Comparison of ENCODE assay signal across 11 cellular contexts in the genomic region with DNA sequence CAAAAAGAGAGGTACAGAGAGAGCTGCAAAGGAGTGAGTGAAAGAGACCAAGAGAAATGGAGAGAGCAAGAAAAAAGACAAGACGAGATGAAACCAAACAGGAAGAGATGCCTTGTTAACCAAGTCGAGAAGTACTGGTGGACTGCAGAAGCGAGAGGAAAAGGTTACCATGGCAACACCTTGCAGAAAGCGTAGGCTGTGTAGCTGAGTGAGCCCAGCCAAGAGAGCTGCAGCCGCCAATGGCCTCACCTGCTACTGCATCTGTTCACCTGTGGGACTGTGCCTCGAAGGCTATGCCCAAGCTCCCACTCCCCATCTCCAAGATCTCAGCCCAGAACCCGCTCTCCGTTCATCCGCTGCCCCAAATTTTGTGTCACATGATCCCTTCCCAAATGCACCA.
A peak's percentile ranks its signal among the peaks of the same experiment; 100 is the strongest.
DNase-seq lines count a peak whose midpoint lies in the region; ATAC-seq, FAIRE-seq and TF ChIP-seq lines count a peak whose summit lies in the region.
"Had no signal": no experiment of that assay in that cellular context is flagged by ENCODE, and none has a peak within 500 bp of the region (broad histone marks: within the 10 kb centered on the region; RNA-seq: fewer than 3 reads in every experiment).

No MANE protein-coding gene starts in this region.

- no peaks in the 10 kb centered on the region for H3K9me3 ChIP-seq in HepG2 (ENCODE audit: low read length)
- H3K9me3 ChIP-seq in right lobe of liver, result no peaks in the 10 kb centered on the region
- no peaks in the 10 kb centered on the region for H3K9me3 ChIP-seq in ovary
- H3K9me3 ChIP-seq: thoracic aorta had no signal

- H3K36me3 ChIP-seq in HepG2 (replicated peaks in 1 of 2; ENCODE audit: control insufficient read depth in 1 of 2, insufficient read depth in 2 of 2, low read length in 2 of 2), result no peaks in the 10 kb centered on the region
- peaks cover 0 to 3% (median 0%) of the 10 kb centered on the region in 4 donors for H3K36me3 ChIP-seq in right lobe of liver
- H3K36me3 ChIP-seq in ovary, result no peaks in the 10 kb centered on the region
- H3K36me3 ChIP-seq: thoracic aorta had no signal

- H3K4me3 Mint-ChIP-seq in type B pancreatic cell, result no peak overlapping the region

- H3K27me3 ChIP-seq in HepG2 (ENCODE audit: control insufficient read depth in 1 of 2, insufficient read depth in 2 of 2, low read length in 2 of 2) (no peaks in the 10 kb centered on the region), right lobe of liver (no peaks in the 10 kb centered on the region), ovary (no peaks in the 10 kb centered on the region)

- H3K27ac ChIP-seq in HepG2 (ENCODE audit: extremely low read length, insufficient read depth, low read length) (no peak overlapping the region), right lobe of liver (no peak overlapping the region), ovary (no peak overlapping the region)
- H3K27ac ChIP-seq: SK-N-MC, thoracic aorta had no signal

- TF ChIP-seq POLR2A in HepG2 (IDR thresholded peaks at IDR 0.05; ENCODE audit: insufficient read depth in 1 of 2, low read depth in 2 of 2, low read length in 2 of 2) (no peak), right lobe of liver (IDR thresholded peaks at IDR 0.05) (no peak), ovary (IDR thresholded peaks at IDR 0.05) (no peak)

- in situ Hi-C loops in HepG2 (cut with HindIII; ENCODE audit: extremely low pct_ligation_motif_present, low pct_unique_long_range_greater_than_20kb), result loop anchor here (25.0 kb wide), 1 partner anchor 369 kb away; no protein-coding TSS in a partner anchor

- H3K4me1 Mint-ChIP-seq in type B pancreatic cell (ENCODE audit: unreplicated experiment), result peaks cover 3% of the 10 kb centered on the region

- no peak for FAIRE-seq in HepG2 (lab: Jason Lieb, UNC)

- peak overlapping the region in 1 of 2 donors; percentile 14 for H3K27ac Mint-ChIP-seq in activated naive CD4-positive, alpha-beta T cell treated with anti-CD3 and anti-CD28 coated beads, Interleukin-2, amount 50 U/mL, for 72 hours
- H3K27ac Mint-ChIP-seq in type B pancreatic cell, result peak overlapping the region; percentile 8

- ATAC-seq in HepG2 (no peak), right lobe of liver (no peak), HG02884 (IDR thresholded peaks at IDR 0.05; ENCODE audit: unreplicated experiment) (peak; percentile 79), GM18519 (IDR thresholded peaks at IDR 0.05; ENCODE audit: low FRiP score, unreplicated experiment) (no peak)
- peak; percentile 65 to 77 for ATAC-seq in activated naive CD4-positive, alpha-beta T cell treated with anti-CD3 and anti-CD28 coated beads, Interleukin-2, amount 50 U/mL, for 72 hours

- no peak overlapping the region for H2AFZ ChIP-seq in HepG2 (ENCODE audit: low read length)

- no peaks in the 10 kb centered on the region for H3K36me3 Mint-ChIP-seq in activated naive CD4-positive, alpha-beta T cell treated with anti-CD3 and anti-CD28 coated beads, Interleukin-2, amount 50 U/mL, for 72 hours
- no peaks in the 10 kb centered on the region for H3K36me3 Mint-ChIP-seq in type B pancreatic cell

- no peaks in the 10 kb centered on the region for H3K79me2 ChIP-seq in HepG2 (ENCODE audit: insufficient read depth, low read length)

- H3K4me1 ChIP-seq in HepG2 (ENCODE audit: insufficient read depth, low read length) (peaks cover 55% of the 10 kb centered on the region), right lobe of liver (no peaks in the 10 kb centered on the region), ovary (ENCODE audit: insufficient read depth) (no peaks in the 10 kb centered on the region)

- no peak for TF ChIP-seq CTCF in HepG2 (CRISPR knock-in tag; IDR thresholded peaks at IDR 0.05)
- no peak for TF ChIP-seq CTCF in right lobe of liver (IDR thresholded peaks at IDR 0.05)
- no peak for TF ChIP-seq CTCF in type B pancreatic cell (conservative IDR thresholded peaks at IDR 0.05)
- TF ChIP-seq CTCF in ovary (IDR thresholded peaks at IDR 0.05), result no peak

- POLR2A ChIA-PET in HepG2 (lab: Yijun Ruan, JAX), result no interaction called here

- no peak for TF ChIP-seq EP300 in HepG2 (IDR thresholded peaks at IDR 0.05; ENCODE audit: low read depth in 2 of 2, low read length in 2 of 2)
- TF ChIP-seq EP300 in HepG2 (CRISPR knock-in tag; IDR thresholded peaks at IDR 0.05; ENCODE audit: borderline replicate concordance), result no peak
- no peak for TF ChIP-seq EP300 in ovary (IDR thresholded peaks at IDR 0.05)

- H3K4me3 ChIP-seq in HepG2 (replicated peaks in 1 of 3; ENCODE audit: insufficient read depth in 1 of 3, low read depth in 2 of 3, low read length in 3 of 3) (no peak overlapping the region), right lobe of liver (no peak overlapping the region), ovary (no peak overlapping the region)
- H3K4me3 ChIP-seq: SK-N-MC, thoracic aorta had no signal

- no peak overlapping the region for H3K9ac ChIP-seq in HepG2 (ENCODE audit: insufficient read depth, low read depth, low read length)

- no peak for TF ChIP-seq RAD21 in HepG2 (CRISPR knock-in tag; IDR thresholded peaks at IDR 0.05)

- no peaks in the 10 kb centered on the region for H4K20me1 ChIP-seq in HepG2 (ENCODE audit: insufficient read depth, low read length)

- no TSS peak for BruUV-seq in HepG2 (replicated peaks; lab: Mats Ljungman, UMichigan)

- CTCF ChIA-PET in HepG2 (lab: Yijun Ruan, JAX; ENCODE audit: low intra/inter-chr PET ratio, low total read pairs), result no interaction called here

- WGBS in HepG2 (ENCODE audit: low lambda C conversion rate), result 90% methylated on average over 8 of the region's 9 CpGs
- 72% methylated on average over 2 of the region's 9 CpGs for WGBS in right lobe of liver (ENCODE audit: insufficient coverage, low coverage, low lambda C conversion rate, missing lambda C conversion rate)
- WGBS in ovary, 3 donors, result 74 to 79% (median 78%) methylated on average over 9 of the region's 9 CpGs

- DNase-seq in HepG2 (ENCODE audit: low spot score), result no peak
- no peak for DNase-seq in right lobe of liver
- no peak for DNase-seq in activated naive CD4-positive, alpha-beta T cell treated with anti-CD3 and anti-CD28 coated beads, Interleukin-2, amount 50 U/mL, for 72 hours (ENCODE audit: low spot score in 2 of 2)
- DNase-seq in type B pancreatic cell (ENCODE audit: extremely low spot score, unreplicated experiment), result no peak
- DNase-seq in ovary, result no peak
- DNase-seq in NCI-H187 (lab: John Stamatoyannopoulos, UW), result no peak
- DNase-seq: NCI-H1092 treated with DMSO at 0.1 percent for 48 hours had no signal

- H3K4me2 ChIP-seq in HepG2 (ENCODE audit: low read depth, low read length), result no peak overlapping the region

- H3K27me3 Mint-ChIP-seq in type B pancreatic cell, result no peaks in the 10 kb centered on the region

- no peaks in the 10 kb centered on the region for H3K9me3 Mint-ChIP-seq in activated naive CD4-positive, alpha-beta T cell treated with anti-CD3 and anti-CD28 coated beads, Interleukin-2, amount 50 U/mL, for 72 hours
- H3K9me3 Mint-ChIP-seq in type B pancreatic cell, result no peaks in the 10 kb centered on the region

- intact Hi-C loops in HepG2 (cut with micrococcal nuclease; ENCODE audit: unreplicated experiment), result no loop called here
- intact Hi-C loops in right lobe of liver (cut with DNase I), result no loop called here
- intact Hi-C loops in ovary (cut with DNase I), result no loop called here

TF ChIP-seq in HepG2, 621 proteins besides CTCF, POLR2A, EP300 and RAD21:
- peak; percentile 44; the same call in 1 of the 2 replicates for TF ChIP-seq RFX1 (IDR thresholded peaks at IDR 0.05)
- no peak for TF ChIP-seq REXO4 (CRISPR knock-in tag; IDR thresholded peaks at IDR 0.05; ENCODE audit: borderline replicate concordance)
- no peak for TF ChIP-seq KDM3A (CRISPR knock-in tag; IDR thresholded peaks at IDR 0.05; ENCODE audit: low read depth)
- no peak for TF ChIP-seq ZNF543 (CRISPR knock-in tag; IDR thresholded peaks at IDR 0.05)
- no peak for TF ChIP-seq ZNF264 (CRISPR knock-in tag; IDR thresholded peaks at IDR 0.05)
- no peak for TF ChIP-seq ZNF234 (CRISPR knock-in tag; conservative IDR thresholded peaks at IDR 0.05)

Comparison
In these comparisons a context has a peak if more than half of its experiments do, and no peak if none do; other contexts are left out.
1. ATAC-seq: peak in HG02884 (single experiment) and activated naive CD4-positive, alpha-beta T cell treated with anti-CD3 and anti-CD28 coated beads, Interleukin-2, amount 50 U/mL, for 72 hours (2 of 2); none in HepG2 (single experiment), right lobe of liver (0 of 4) and GM18519 (single experiment).